29 cellular contexts compared by ENCODE assay signal in the genomic region with DNA sequence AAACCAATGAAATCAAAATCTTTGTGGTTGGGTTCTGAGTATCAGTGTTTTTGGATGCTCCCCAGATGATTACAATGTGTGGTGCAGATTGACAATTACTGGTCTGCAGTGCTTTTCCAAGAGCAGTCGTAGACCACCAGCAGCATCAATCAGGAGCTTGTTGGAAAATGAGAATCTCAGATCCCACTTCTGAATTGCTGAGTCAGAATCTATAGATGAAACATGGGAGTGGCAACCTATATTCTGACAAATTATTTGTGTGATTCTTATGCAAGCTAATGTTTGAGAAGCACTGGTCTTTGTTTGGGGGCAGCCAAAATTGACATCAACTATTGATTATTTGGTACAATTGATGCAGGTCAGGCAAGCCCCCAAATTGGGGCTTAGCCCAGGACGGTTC.
"Had no signal": no experiment of that assay in that cellular context is flagged by ENCODE, and none has a peak within 500 bp of the region (broad histone marks: within the 10 kb centered on the region; RNA-seq: fewer than 3 reads in every experiment).

No MANE protein-coding gene starts in this region.

- H3K36me3 ChIP-seq: brain microvascular endothelial cell, esophagus squamous epithelium, gastroesophageal sphincter, heart right ventricle had no signal

- H3K27ac Mint-ChIP-seq: activated B cell treated with CpG ODN at 0.5 μM for 24 hours; activated CD8-positive, alpha-beta T cell treated with anti-CD3 and anti-CD28 coated beads for 36 hours; activated naive CD8-positive, alpha-beta T cell; activated T-helper 17 cell treated with anti-CD3 and anti-CD28 coated beads, Interleukin-2, amount 50 U/mL, for 72 hours; effector memory CD8-positive, alpha-beta T cell; T-helper 1 cell treated with Interleukin-12 subunit alpha and Interleukin-12 subunit beta and Interleukin-4 antibody, amounts not matched to agents 30 μg/mL and 1 μg/mL, for 36 hours had no signal

- ATAC-seq: activated CD4-positive, CD25-positive, alpha-beta regulatory T cell treated with anti-CD3 and anti-CD28 coated beads, Interleukin-2, amount 50 U/mL, for 24 hours; activated CD8-positive, alpha-beta T cell treated with anti-CD3 and anti-CD28 coated beads for 36 hours; activated T-cell treated with anti-CD3 and anti-CD28 coated beads, Interleukin-2, amount 50 U/mL, for 4 hours; activated T-helper 17 cell treated with anti-CD3 and anti-CD28 coated beads, Interleukin-2, amount 50 U/mL, for 72 hours; effector memory CD8-positive, alpha-beta T cell; gastroesophageal sphincter; heart right ventricle had no signal

- H3K4me3 Mint-ChIP-seq: activated B cell treated with CpG ODN at 0.5 μM for 24 hours; activated CD8-positive, alpha-beta T cell treated with anti-CD3 and anti-CD28 coated beads for 36 hours; activated naive CD8-positive, alpha-beta T cell; activated T-cell treated with anti-CD3 and anti-CD28 coated beads, Interleukin-2, amount 50 U/mL, for 4 hours; activated T-helper 17 cell treated with anti-CD3 and anti-CD28 coated beads, Interleukin-2, amount 50 U/mL, for 72 hours; effector memory CD8-positive, alpha-beta T cell; T-helper 1 cell treated with Interleukin-12 subunit alpha and Interleukin-12 subunit beta and Interleukin-4 antibody, amounts not matched to agents 30 μg/mL and 1 μg/mL, for 36 hours had no signal

- H3K27me3 Mint-ChIP-seq: activated B cell treated with CpG ODN at 0.5 μM for 24 hours; activated CD8-positive, alpha-beta T cell treated with anti-CD3 and anti-CD28 coated beads for 36 hours; activated naive CD8-positive, alpha-beta T cell; activated T-helper 17 cell treated with anti-CD3 and anti-CD28 coated beads, Interleukin-2, amount 50 U/mL, for 72 hours; effector memory CD8-positive, alpha-beta T cell had no signal

- H3K4me1 Mint-ChIP-seq: activated B cell treated with CpG ODN at 0.5 μM for 24 hours; activated T-helper 17 cell treated with anti-CD3 and anti-CD28 coated beads, Interleukin-2, amount 50 U/mL, for 72 hours had no signal

- H3K27ac ChIP-seq: brain microvascular endothelial cell, gastroesophageal sphincter, heart right ventricle, VCaP had no signal

- H3K4me1 ChIP-seq: heart right ventricle had no signal

- DNase-seq: activated B cell treated with CpG ODN at 0.5 μM for 24 hours; activated CD4-positive, alpha-beta T cell treated with anti-CD3 and anti-CD28 coated beads for 48 hours; activated CD4-positive, alpha-beta T cell treated with anti-CD3 and anti-CD28 coated beads, Interleukin-2, amount 50 U/mL, for 1 hour; activated CD4-positive, alpha-beta T cell treated with anti-CD3 and anti-CD28 coated beads, Interleukin-2, amount 50 U/mL, for 48 hours; activated CD8-positive, alpha-beta memory T cell treated with anti-CD3 and anti-CD28 coated beads for 24 hours; activated CD8-positive, alpha-beta T cell treated with anti-CD3 and anti-CD28 coated beads for 36 hours; activated effector memory CD4-positive, alpha-beta T cell treated with Interleukin-2 at 50 U/mL for 16 hours; activated gamma-delta T cell treated with Interleukin-2 at 50 U/mL for 16 hours; activated naive CD4-positive, alpha-beta T cell treated with anti-CD3 and anti-CD28 coated beads, Interleukin-2, amount 50 U/mL, for 16 hours; activated naive CD4-positive, alpha-beta T cell treated with Interleukin-2 at 50 U/mL for 16 hours; activated T-cell treated with anti-CD3 and anti-CD28 coated beads, Interleukin-2, amount 50 U/mL, for 4 hours; amniotic stem cell; anterior cingulate cortex; caudate nucleus; cortex of kidney; dermis blood vessel endothelial cell; effector CD4-positive, alpha-beta T cell; effector memory CD8-positive, alpha-beta T cell; esophagus squamous epithelium; foreskin melanocyte; heart right ventricle; T-helper 9 cell had no signal

- H3K27me3 ChIP-seq: brain microvascular endothelial cell, esophagus squamous epithelium had no signal

- H3K4me3 ChIP-seq: esophagus squamous epithelium, gastroesophageal sphincter, heart right ventricle had no signal

- H3K9me3 ChIP-seq: esophagus squamous epithelium had no signal

- H3K36me3 Mint-ChIP-seq: activated naive CD8-positive, alpha-beta T cell had no signal
